ENCODE assay signal across 21 cellular contexts in genomic region chr9:103707181-103707580, GRCh38.
"Had no signal": no experiment of that assay in that cellular context is flagged by ENCODE, and none has a peak within 500 bp of the region (broad histone marks: within the 10 kb centered on the region; RNA-seq: fewer than 3 reads in every experiment).

No MANE protein-coding gene starts in this region.

- H2AFZ ChIP-seq: hepatocyte had no signal

- H3K4me2 ChIP-seq: hepatocyte had no signal

- ATAC-seq: activated naive CD8-positive, alpha-beta T cell treated with anti-CD3 and anti-CD28 coated beads, Interleukin-2, amount 50 U/mL, for 24 hours; activated T-cell treated with anti-CD3 and anti-CD28 coated beads, Interleukin-2, amount 50 U/mL, for 72 hours; naive thymus-derived CD8-positive, alpha-beta T cell; psoas muscle; upper lobe of right lung had no signal

- H3K9me3 ChIP-seq: psoas muscle, thyroid gland had no signal

- H3K4me3 ChIP-seq: hepatocyte, left ventricle myocardium inferior, psoas muscle, right atrium auricular region, thyroid gland, upper lobe of right lung had no signal

- H3K27ac ChIP-seq: hepatocyte, left ventricle myocardium inferior, psoas muscle, right atrium auricular region, thyroid gland, upper lobe of right lung had no signal

- H3K27me3 ChIP-seq: hepatocyte, right atrium auricular region, thyroid gland, upper lobe of right lung had no signal

- DNase-seq: activated CD4-positive, alpha-beta memory T cell treated with anti-CD3 and anti-CD28 coated beads, Interleukin-2, amount 10 ng/mL, durations not matched to agents 7 days and 5 days; activated CD4-positive, alpha-beta T cell treated with anti-CD3 and anti-CD28 coated beads for 48 hours; activated effector memory CD4-positive, alpha-beta T cell treated with Interleukin-2 at 50 U/mL for 16 hours; activated naive CD4-positive, alpha-beta T cell treated with anti-CD3 and anti-CD28 coated beads, Interleukin-2, amount 10 ng/mL, durations not matched to agents 7 days and 5 days; activated naive CD8-positive, alpha-beta T cell treated with anti-CD3 and anti-CD28 coated beads, Interleukin-2, amount 50 U/mL, for 24 hours; activated T-cell treated with anti-CD3 and anti-CD28 coated beads, Interleukin-2, amount 50 U/mL, for 72 hours; caudate nucleus; effector memory CD4-positive, alpha-beta T cell; glutamatergic neuron; immature natural killer cell; kidney glomerular epithelial cell; left ventricle myocardium inferior; naive thymus-derived CD8-positive, alpha-beta T cell; psoas muscle; stimulated activated CD4-positive, alpha-beta T cell treated with anti-CD3 and anti-CD28 coated beads, Interleukin-12 subunit alpha, Interleukin-12 subunit beta, amount 100 ng/mL, for 4 hours; stimulated activated CD4-positive, alpha-beta T cell treated with anti-CD3 and anti-CD28 coated beads, Interleukin-4, amount 100 ng/mL, for 4 hours; stimulated activated naive CD8-positive, alpha-beta T cell treated with anti-CD3 and anti-CD28 coated beads, Interleukin-15, Interleukin-2, amounts not matched to agents 100 U/mL and 50 U/mL, for 24 hours; thyroid gland; upper lobe of right lung had no signal

- H3K4me1 ChIP-seq: left ventricle myocardium inferior, psoas muscle, right atrium auricular region, thyroid gland, upper lobe of right lung had no signal

- H3K79me2 ChIP-seq: hepatocyte had no signal

- H3K36me3 ChIP-seq: left ventricle myocardium inferior, right atrium auricular region, thyroid gland, upper lobe of right lung had no signal
